In the genomic region with DNA sequence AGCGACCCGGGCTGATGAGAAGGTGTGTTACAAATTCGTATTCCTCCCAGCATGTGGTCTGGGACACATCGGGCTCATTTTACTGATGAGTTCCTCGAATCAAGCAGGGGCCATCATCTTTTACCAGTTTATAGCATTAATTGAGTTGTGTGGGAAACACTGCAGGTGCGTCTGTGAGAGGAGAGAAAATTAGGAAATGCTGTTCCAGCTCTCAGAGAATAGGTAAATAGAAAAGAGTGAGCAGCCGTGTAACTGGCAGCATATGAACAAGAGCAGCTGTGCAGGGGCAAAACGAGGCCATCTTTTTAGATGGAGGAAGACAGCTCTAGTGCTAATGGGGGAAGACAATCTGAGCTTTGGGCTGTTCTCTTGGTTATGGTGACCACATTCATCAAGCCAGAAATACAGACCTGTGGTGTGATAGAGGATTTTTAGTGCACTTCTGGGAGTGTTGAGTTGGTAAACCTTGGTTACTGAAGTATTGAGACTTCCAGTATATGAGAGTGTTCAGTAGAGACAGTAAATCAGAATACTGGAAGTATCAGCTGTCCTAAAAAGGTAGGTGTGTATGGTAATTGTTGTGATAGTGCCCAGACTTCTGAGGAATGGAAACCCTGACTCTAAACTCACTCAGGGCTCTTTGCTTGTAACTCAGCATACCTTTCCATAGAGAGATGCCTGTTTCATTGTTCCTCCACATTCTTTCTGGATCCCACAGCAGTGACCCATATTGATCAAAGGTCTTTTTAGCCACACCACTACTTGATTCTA, we compare ENCODE assay signal across 20 cellular contexts.
DNase-seq lines count a peak whose midpoint lies in the region; ATAC-seq and TF ChIP-seq lines count a peak whose summit lies in the region.
"Had no signal": no experiment of that assay in that cellular context is flagged by ENCODE, and none has a peak within 500 bp of the region (broad histone marks: within the 10 kb centered on the region; RNA-seq: fewer than 3 reads in every experiment).

No MANE protein-coding gene starts in this region.

- TF ChIP-seq CTCF in chondrocyte (IDR thresholded peaks at IDR 0.05), result no peak

- no peak for DNase-seq in activated naive CD8-positive, alpha-beta T cell treated with anti-CD3 and anti-CD28 coated beads for 36 hours
- peak; percentile 75 for DNase-seq in NCI-H345 (lab: John Stamatoyannopoulos, UW)
- no peak for DNase-seq in RKO (ENCODE audit: low spot score)
- DNase-seq in chondrocyte (ENCODE audit: low spot score), result no peak
- no peak for DNase-seq in GDM1 (lab: John Stamatoyannopoulos, UW)
- DNase-seq: activated B cell treated with CpG ODN at 0.5 μM for 24 hours; activated gamma-delta T cell; CD8-positive, alpha-beta T cell; cerebellar nuclear complex; hippocampal formation; kidney; mesenchymal stem cell; stimulated activated CD4-positive, alpha-beta T cell treated with anti-CD3 and anti-CD28 coated beads, Interleukin-15, amount 100 ng/mL, for 24 hours; uterus had no signal

- H3K9me3 Mint-ChIP-seq in activated naive CD8-positive, alpha-beta T cell (ENCODE audit: low read depth), result no peaks in the 10 kb centered on the region
- H3K9me3 Mint-ChIP-seq in activated naive CD8-positive, alpha-beta T cell treated with anti-CD3 and anti-CD28 coated beads for 36 hours, result peaks cover 1% of the 10 kb centered on the region
- no peaks in the 10 kb centered on the region for H3K9me3 Mint-ChIP-seq in chondrocyte (ENCODE audit: low read depth)
- H3K9me3 Mint-ChIP-seq: activated B cell treated with CpG ODN at 0.5 μM for 24 hours; CD8-positive, alpha-beta T cell had no signal

- peaks cover 2% of the 10 kb centered on the region for H3K27me3 Mint-ChIP-seq in activated naive CD8-positive, alpha-beta T cell
- peaks cover 23% of the 10 kb centered on the region for H3K27me3 Mint-ChIP-seq in activated naive CD8-positive, alpha-beta T cell treated with anti-CD3 and anti-CD28 coated beads for 36 hours
- H3K27me3 Mint-ChIP-seq in chondrocyte (ENCODE audit: low read depth), result no peaks in the 10 kb centered on the region
- H3K27me3 Mint-ChIP-seq: activated B cell treated with CpG ODN at 0.5 μM for 24 hours had no signal

- no peaks in the 10 kb centered on the region for H3K9me3 ChIP-seq in endocrine pancreas (ENCODE audit: control insufficient read depth, low read length)
- H3K9me3 ChIP-seq: neutrophil, right atrium auricular region, uterus had no signal

- no peak overlapping the region for H3K4me3 Mint-ChIP-seq in activated naive CD8-positive, alpha-beta T cell
- H3K4me3 Mint-ChIP-seq in activated naive CD8-positive, alpha-beta T cell treated with anti-CD3 and anti-CD28 coated beads for 36 hours, result no peak overlapping the region
- H3K4me3 Mint-ChIP-seq in chondrocyte (ENCODE audit: unreplicated experiment), result no peak overlapping the region
- H3K4me3 Mint-ChIP-seq: activated B cell treated with CpG ODN at 0.5 μM for 24 hours; CD8-positive, alpha-beta T cell had no signal

- H3K36me3 Mint-ChIP-seq in activated naive CD8-positive, alpha-beta T cell, result no peaks in the 10 kb centered on the region
- H3K36me3 Mint-ChIP-seq in activated naive CD8-positive, alpha-beta T cell treated with anti-CD3 and anti-CD28 coated beads for 36 hours, result peaks cover 2% of the 10 kb centered on the region
- H3K36me3 Mint-ChIP-seq in chondrocyte (ENCODE audit: low read depth), result peaks cover 4% of the 10 kb centered on the region
- H3K36me3 Mint-ChIP-seq: CD8-positive, alpha-beta T cell had no signal

- peak overlapping the region; percentile 72 for H3K4me3 ChIP-seq in endocrine pancreas (ENCODE audit: control insufficient read depth, insufficient read depth, low read length)
- H3K4me3 ChIP-seq: right atrium auricular region, uterus had no signal

- H3K27ac Mint-ChIP-seq in activated naive CD8-positive, alpha-beta T cell, result peak overlapping the region; percentile 11
- no peak overlapping the region for H3K27ac Mint-ChIP-seq in activated naive CD8-positive, alpha-beta T cell treated with anti-CD3 and anti-CD28 coated beads for 36 hours
- H3K27ac Mint-ChIP-seq in chondrocyte (ENCODE audit: unreplicated experiment), result no peak overlapping the region
- H3K27ac Mint-ChIP-seq: activated B cell treated with CpG ODN at 0.5 μM for 24 hours; CD8-positive, alpha-beta T cell had no signal

- peaks cover 22% of the 10 kb centered on the region for H3K4me1 Mint-ChIP-seq in activated naive CD8-positive, alpha-beta T cell (ENCODE audit: low read depth)
- peaks cover 21% of the 10 kb centered on the region for H3K4me1 Mint-ChIP-seq in activated naive CD8-positive, alpha-beta T cell treated with anti-CD3 and anti-CD28 coated beads for 36 hours
- peaks cover 42% of the 10 kb centered on the region for H3K4me1 Mint-ChIP-seq in chondrocyte (ENCODE audit: low read depth)

- no peaks in the 10 kb centered on the region for H3K27me3 ChIP-seq in endocrine pancreas (ENCODE audit: control insufficient read depth, insufficient read depth, low read length)
- H3K27me3 ChIP-seq: neutrophil, right atrium auricular region, uterus had no signal

- H3K9ac ChIP-seq in endocrine pancreas (ENCODE audit: control insufficient read depth, insufficient read depth, low read length), result no peak overlapping the region
- H3K9ac ChIP-seq: KMS-11 had no signal

- H3K36me3 ChIP-seq in endocrine pancreas (ENCODE audit: control insufficient read depth, insufficient read depth, low read length), result no peaks in the 10 kb centered on the region
- H3K36me3 ChIP-seq: neutrophil, right atrium auricular region, uterus had no signal

- ATAC-seq in GM19035 (IDR thresholded peaks at IDR 0.05; ENCODE audit: unreplicated experiment), result no peak
- ATAC-seq: CD8-positive, alpha-beta T cell had no signal

- H3K4me1 ChIP-seq in endocrine pancreas (ENCODE audit: control insufficient read depth, insufficient read depth, low read length), result peaks cover 16% of the 10 kb centered on the region
- H3K4me1 ChIP-seq: right atrium auricular region, uterus had no signal
